ENCODE assay signal across 3 cellular contexts in genomic region chr2:20257411-20257810, GRCh38.
TF ChIP-seq lines count a peak whose summit lies in the region.

No MANE protein-coding gene starts in this region.

TF ChIP-seq in HepG2, 621 proteins besides CTCF, POLR2A, EP300 and RAD21:
- TF ChIP-seq TSC22D2 (CRISPR knock-in tag; IDR thresholded peaks at IDR 0.05; ENCODE audit: borderline replicate concordance): no peak
- TF ChIP-seq MAFK (conservative IDR thresholded peaks at IDR 0.05 in 1 of 2, IDR thresholded peaks at IDR 0.05 in 1 of 2; ENCODE audit: low read length in 2 of 2): peak; percentile 31 to 48; a peak in 1 of 4 replicates

TF ChIP-seq in A549, 52 proteins besides CTCF, POLR2A, EP300 and RAD21:
- TF ChIP-seq HMGXB4 (CRISPR knock-in tag; IDR thresholded peaks at IDR 0.05; ENCODE audit: borderline replicate concordance) (no peak), MAFK (IDR thresholded peaks at IDR 0.05; ENCODE audit: partially characterized antibody) (peak; percentile 48)

TF ChIP-seq in K562, 482 proteins besides CTCF, POLR2A, EP300 and RAD21:
- TF ChIP-seq ZNF316 (IDR thresholded peaks at IDR 0.05): peak; percentile 76
- peak; percentile 59 for TF ChIP-seq C11orf30 (IDR thresholded peaks at IDR 0.05; ENCODE audit: low read depth)
- no peak for TF ChIP-seq KLF10 (CRISPR knock-in tag; IDR thresholded peaks at IDR 0.05)
- TF ChIP-seq ESRRB (CRISPR knock-in tag; IDR thresholded peaks at IDR 0.05; ENCODE audit: borderline replicate concordance): no peak
